Comparison of ENCODE assay signal across 2 cellular contexts in genomic region chr10:132175907-132176581, GRCh38.
A peak's percentile ranks its signal among the peaks of the same experiment; 100 is the strongest.
TF ChIP-seq lines count a peak whose summit lies in the region.

No MANE protein-coding gene starts in this region.

TF ChIP-seq in GM23338, 12 proteins besides CTCF, POLR2A, EP300 and RAD21 (continued from another document):
- TF ChIP-seq ZNF462 (CRISPR knock-in tag; IDR thresholded peaks at IDR 0.05) (no peak), POLR2AphosphoS5 (IDR thresholded peaks at IDR 0.05; ENCODE audit: low read depth) (no peak), ETS1 (IDR thresholded peaks at IDR 0.05) (no peak), REST (IDR thresholded peaks at IDR 0.05; ENCODE audit: unreplicated experiment) (no peak), EZH2phosphoT487 (IDR thresholded peaks at IDR 0.05; ENCODE audit: unreplicated experiment) (no peak), STAT1 (IDR thresholded peaks at IDR 0.05; ENCODE audit: unreplicated experiment) (no peak)

TF ChIP-seq in WTC11, 78 proteins besides CTCF, POLR2A, EP300 and RAD21 (continued from another document):
- 0 out of 2 replicates have a peak, but pooled peaks have one; percentile 31 for TF ChIP-seq USF2 (CRISPR knock-in tag; IDR thresholded peaks at IDR 0.05)
